ENCODE assay signal across 8 cellular contexts in the genomic region with DNA sequence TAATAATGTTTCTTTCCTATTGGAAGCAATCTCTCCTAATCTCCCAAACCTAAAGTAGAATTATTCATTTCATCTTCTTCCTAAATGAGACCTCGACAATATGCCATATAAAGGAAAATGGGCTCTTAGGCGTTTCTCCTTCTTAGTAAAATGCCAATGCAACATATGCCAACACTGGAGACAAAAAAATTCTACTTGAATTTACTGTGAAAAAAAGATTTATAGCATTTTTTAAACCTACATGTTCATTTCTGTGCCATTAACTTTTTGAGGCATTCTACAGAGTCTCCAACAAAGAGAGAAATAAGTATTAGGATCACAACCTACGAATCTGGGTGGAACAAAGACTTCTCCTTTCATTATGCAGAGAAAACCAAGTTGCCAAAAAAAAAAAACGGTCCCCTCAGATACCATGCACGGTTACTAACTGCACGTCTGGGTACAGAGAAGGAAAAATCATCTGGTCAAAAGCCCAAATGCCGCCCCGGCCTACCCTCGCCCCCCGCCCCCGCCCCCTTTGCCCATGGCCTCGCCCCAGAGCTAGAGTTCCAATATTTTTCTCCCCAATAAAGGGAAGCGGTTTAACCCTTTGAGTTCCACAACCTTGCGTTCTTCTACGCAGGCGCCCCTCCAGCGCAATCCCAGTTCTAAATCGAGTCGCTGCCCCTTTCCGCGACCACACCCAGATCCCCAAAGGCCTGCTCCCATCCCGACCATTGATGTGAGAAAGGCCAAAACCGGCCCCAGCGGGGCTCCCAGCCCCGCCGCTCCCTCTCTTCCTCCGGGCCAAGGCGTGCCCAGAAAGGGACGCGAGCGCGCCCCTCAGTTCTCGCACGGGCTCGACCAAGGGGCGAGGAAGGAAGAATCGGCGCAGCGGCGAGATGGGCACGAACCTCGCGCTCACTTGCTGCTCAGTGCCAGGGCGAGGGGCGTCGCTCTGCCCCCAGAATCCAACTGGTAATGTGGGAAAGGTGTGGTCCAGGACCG. TPM values are rescaled to one million over a fixed set of nuclear protein-coding genes. Genes with fewer than 3 reads are reported as not detected.
DNase-seq lines count a peak whose midpoint lies in the region; TF ChIP-seq lines count a peak whose summit lies in the region.

No MANE protein-coding gene starts in this region.

- intact Hi-C loops in vagina (cut with DNase I), result no loop called here

- TF ChIP-seq CTCF in HFF-Myc (IDR thresholded peaks at IDR 0.05; ENCODE audit: low read depth, low read length, missing control alignments) (no peak), neural progenitor cell (IDR thresholded peaks at IDR 0.05) (no peak), vagina (IDR thresholded peaks at IDR 0.05) (no peak)

- H4K20me1 ChIP-seq in neural progenitor cell (ENCODE audit: low read depth), result no peaks in the 10 kb centered on the region

- peaks cover 4% of the 10 kb centered on the region for H3K27me3 Mint-ChIP-seq in neural progenitor cell (ENCODE audit: insufficient read depth, low read depth)

- H3K9me3 Mint-ChIP-seq in neural progenitor cell, result no peaks in the 10 kb centered on the region

- H3K4me2 ChIP-seq in neural progenitor cell, result peak overlapping the region; percentile 97

- H3K4me3 ChIP-seq in HFF-Myc (replicated peaks; ENCODE audit: low read depth, low read length), result peak overlapping the region; percentile 96
- H3K4me3 ChIP-seq in neural progenitor cell, result peak overlapping the region; percentile 85
- peak overlapping the region; percentile 96 to 99 for H3K4me3 ChIP-seq in vagina

- peaks cover 17% of the 10 kb centered on the region for H3K4me1 Mint-ChIP-seq in neural progenitor cell

- H3K27ac ChIP-seq in neural progenitor cell (peak overlapping the region; percentile 26), vagina (peak overlapping the region; percentile 86)

- peaks cover 5% of the 10 kb centered on the region for H3K27me3 ChIP-seq in neural progenitor cell
- H3K27me3 ChIP-seq in vagina, result no peaks in the 10 kb centered on the region

- H3K9ac ChIP-seq in neural progenitor cell, result no peak overlapping the region

- H3K9me3 ChIP-seq in neural progenitor cell (ENCODE audit: low read depth), result no peaks in the 10 kb centered on the region
- no peaks in the 10 kb centered on the region for H3K9me3 ChIP-seq in vagina

- H3K4me1 ChIP-seq in neural progenitor cell, result peaks cover 8% of the 10 kb centered on the region
- peaks cover 26% of the 10 kb centered on the region for H3K4me1 ChIP-seq in vagina

- H3K27ac Mint-ChIP-seq in neural progenitor cell, result peak overlapping the region; percentile 94

- DNase-seq in NCI-H345 (lab: John Stamatoyannopoulos, UW) (peak; percentile 28), NCI-H345 treated with DMSO at 0.1 percent for 48 hours (lab: John Stamatoyannopoulos, UW; ENCODE audit: unreplicated experiment) (no peak), HFF-Myc (ENCODE audit: extremely low read depth, low read depth) (no peak), NCI-H1092 (lab: John Stamatoyannopoulos, UW) (peak; percentile 23), germinal center (ENCODE audit: low spot score) (peak; percentile 49), neural progenitor cell (ENCODE audit: low spot score) (peak; percentile 72), vagina (ENCODE audit: extremely low spot score in 2 of 2) (no peak)
- peak; percentile 17 for DNase-seq in activated naive CD4-positive, alpha-beta T cell treated with Interleukin-2 at 50 U/mL for 16 hours

- H3F3A ChIP-seq in neural progenitor cell (ENCODE audit: low read depth), result peaks cover 26% of the 10 kb centered on the region

- H3K79me2 ChIP-seq in neural progenitor cell (ENCODE audit: low read depth), result peaks cover 24% of the 10 kb centered on the region

- peak overlapping the region; percentile 96 for H3K4me3 Mint-ChIP-seq in neural progenitor cell

- no peak for TF ChIP-seq POLR2A in vagina (IDR thresholded peaks at IDR 0.05)

- no peaks in the 10 kb centered on the region for H3K36me3 Mint-ChIP-seq in neural progenitor cell

- peak overlapping the region; percentile 63 for H2AFZ ChIP-seq in neural progenitor cell (replicated peaks)

- H3K36me3 ChIP-seq in neural progenitor cell (no peaks in the 10 kb centered on the region), vagina (no peaks in the 10 kb centered on the region)

RNA-seq across cellular contexts. Expression of gene WDR47, which starts 1.0 kb away (rescaled TPM):
- 8.2 and 17.3 TPM in 2 replicates for total RNA-seq in neural progenitor cell (ENCODE audit: low replicate concordance)
- 14.7 TPM for total RNA-seq in vagina

RNA-seq across cellular contexts. Expression of gene TAF13, which starts 34.9 kb away (rescaled TPM):
- 26.9 and 48.4 TPM in 2 replicates for total RNA-seq in neural progenitor cell (ENCODE audit: low replicate concordance)
- 28.7 TPM for total RNA-seq in vagina

RNA-seq across cellular contexts. Expression of gene TMEM167B, which starts 49.6 kb away (rescaled TPM):
- total RNA-seq in neural progenitor cell (ENCODE audit: low replicate concordance) (18.5 and 22.1 TPM in 2 replicates), vagina (17.2 TPM)

Comparison
In these comparisons a context has a peak if more than half of its experiments do, and no peak if none do; other contexts are left out.
1. DNase-seq: peak in NCI-H345 (single experiment), NCI-H1092 (single experiment), activated naive CD4-positive, alpha-beta T cell treated with Interleukin-2 at 50 U/mL for 16 hours (single experiment), germinal center (single experiment) and neural progenitor cell (single experiment); none in NCI-H345 treated with DMSO at 0.1 percent for 48 hours (single experiment), HFF-Myc (single experiment) and vagina (0 of 2).
2. Peak in every context shown above with its lines, with median percentiles within 50 percentile points of each other: H3K4me3 ChIP-seq.